Comparison of ENCODE assay signal across 2 cellular contexts in genomic region chr12:100267603-100268281, GRCh38.
A peak's percentile ranks its signal among the peaks of the same experiment; 100 is the strongest.
TF ChIP-seq lines count a peak whose summit lies in the region.

No MANE protein-coding gene starts in this region.

TF ChIP-seq in HEK293, 187 proteins besides CTCF, POLR2A, EP300 and RAD21 (continued from another document):
- TF ChIP-seq PRDM10 (tag by site-specific recombination; IDR thresholded peaks at IDR 0.05) (peak; percentile 67), ZNF280D (tag by site-specific recombination; IDR thresholded peaks at IDR 0.05) (no peak), ZBTB26 (tag by site-specific recombination; optimal IDR thresholded peaks at IDR 0.05) (peak; percentile 0), PRDM6 (tag by site-specific recombination; IDR thresholded peaks at IDR 0.05) (no peak), ZSCAN30 (tag by site-specific recombination; IDR thresholded peaks at IDR 0.05) (0 out of 2 replicates have a peak, but pooled peaks have one; percentile 1), ZBTB20 (tag by site-specific recombination; IDR thresholded peaks at IDR 0.05) (peak; percentile 83; the same call in 1 of the 2 replicates), ZBTB17 (tag by site-specific recombination; IDR thresholded peaks at IDR 0.05) (peak; percentile 73), ZNF629 (tag by site-specific recombination; IDR thresholded peaks at IDR 0.05) (peak; percentile 58)

TF ChIP-seq in GM12878, 131 proteins besides CTCF, POLR2A, EP300 and RAD21 (continued from another document):
- TF ChIP-seq BCLAF1 (IDR thresholded peaks at IDR 0.05), result no peak
- 0 out of 2 replicates have a peak, but pooled peaks have one; percentile 64 for TF ChIP-seq GATAD2B (conservative IDR thresholded peaks at IDR 0.05; ENCODE audit: low read depth)
- 0 out of 2 replicates have a peak, but pooled peaks have one; percentile 42 for TF ChIP-seq WRNIP1 (IDR thresholded peaks at IDR 0.05; ENCODE audit: borderline replicate concordance, low read depth, low read length)
- TF ChIP-seq IKZF1 (conservative IDR thresholded peaks at IDR 0.05), result peak; percentile 17; the same call in 1 of the 2 replicates
- TF ChIP-seq LARP7 (IDR thresholded peaks at IDR 0.05), result peak; percentile 15; the same call in 1 of the 2 replicates
- TF ChIP-seq HSF1 (IDR thresholded peaks at IDR 0.05; ENCODE audit: low read depth, low read length), result no peak
- no peak for TF ChIP-seq POLR2AphosphoS5 (IDR thresholded peaks at IDR 0.05; ENCODE audit: low read length)
- peak; percentile 27; the same call in 1 of the 2 replicates for TF ChIP-seq CREB1 (IDR thresholded peaks at IDR 0.05; ENCODE audit: low read depth)
- TF ChIP-seq ZNF622 (IDR thresholded peaks at IDR 0.05), result no peak
